ENCODE assay signal across 21 cellular contexts in genomic region chr6:35087361-35088280, GRCh38. TPM values are rescaled to one million over a fixed set of nuclear protein-coding genes. Genes with fewer than 3 reads are reported as not detected.
DNase-seq lines count a peak whose midpoint lies in the region; ATAC-seq and TF ChIP-seq lines count a peak whose summit lies in the region.
"Had no signal": no experiment of that assay in that cellular context is flagged by ENCODE, and none has a peak within 500 bp of the region (broad histone marks: within the 10 kb centered on the region; RNA-seq: fewer than 3 reads in every experiment).

No MANE protein-coding gene starts in this region.

- no peaks in the 10 kb centered on the region for H3K9me3 ChIP-seq in BLaER1 treated with 17β-estradiol and CSF1 and Interleukin-3, amounts not matched to agents 10 nM and 100 nM (replicated peaks in 1 of 11)
- no peaks in the 10 kb centered on the region for H3K9me3 ChIP-seq in Peyer's patch
- H3K9me3 ChIP-seq: vagina had no signal

- peaks cover 22 to 100% (median 63%) of the 10 kb centered on the region in 11 experiments; a peak in 21 of 22 replicates for H3K36me3 ChIP-seq in BLaER1 treated with 17β-estradiol and CSF1 and Interleukin-3, amounts not matched to agents 10 nM and 100 nM
- peaks cover 0 to 73% (median 0%) of the 10 kb centered on the region in 3 donors for H3K36me3 ChIP-seq in Peyer's patch

- H3K27ac ChIP-seq in BLaER1 treated with 17β-estradiol and CSF1 and Interleukin-3, amounts not matched to agents 10 nM and 100 nM, result peak overlapping the region in 5 of 11 experiments; percentile 14 to 38 (median 23); a peak in 7 of 22 replicates
- no peak overlapping the region for H3K27ac ChIP-seq in Peyer's patch
- H3K27ac ChIP-seq: cardiac muscle cell, vagina had no signal

- H3K27me3 Mint-ChIP-seq in osteocyte (ENCODE audit: unreplicated experiment), result no peaks in the 10 kb centered on the region
- H3K27me3 Mint-ChIP-seq in progenitor cell of endocrine pancreas, result no peaks in the 10 kb centered on the region
- H3K27me3 Mint-ChIP-seq: activated naive CD8-positive, alpha-beta T cell treated with anti-CD3 and anti-CD28 coated beads, Interleukin-2, amount 10 ng/mL, durations not matched to agents 7 days and 5 days; stimulated activated naive B cell treated with anti-CD40 and anti-IgM and Interleukin-4, amounts not matched to agents 10 μg/mL and 1 μg/mL and 100 μg/mL, for 72 hours had no signal

- peak overlapping the region in 4 of 11 experiments; percentile 29 to 46 (median 30); a peak in 2 of 22 replicates for H3K9ac ChIP-seq in BLaER1 treated with 17β-estradiol and CSF1 and Interleukin-3, amounts not matched to agents 10 nM and 100 nM

- H3K4me3 ChIP-seq in BLaER1 treated with 17β-estradiol and CSF1 and Interleukin-3, amounts not matched to agents 10 nM and 100 nM, result no peak overlapping the region
- H3K4me3 ChIP-seq in Peyer's patch, result no peak overlapping the region
- H3K4me3 ChIP-seq: cardiac muscle cell, smooth muscle cell, vagina had no signal

- H3K36me3 Mint-ChIP-seq in osteocyte (ENCODE audit: unreplicated experiment) (peaks cover 37% of the 10 kb centered on the region), progenitor cell of endocrine pancreas (ENCODE audit: insufficient read depth) (peaks cover 9% of the 10 kb centered on the region)
- H3K36me3 Mint-ChIP-seq: activated naive CD8-positive, alpha-beta T cell treated with anti-CD3 and anti-CD28 coated beads, Interleukin-2, amount 10 ng/mL, durations not matched to agents 7 days and 5 days had no signal

- no peak overlapping the region for H3K27ac Mint-ChIP-seq in osteocyte (ENCODE audit: unreplicated experiment)
- no peak overlapping the region for H3K27ac Mint-ChIP-seq in progenitor cell of endocrine pancreas
- H3K27ac Mint-ChIP-seq: activated naive CD8-positive, alpha-beta T cell treated with anti-CD3 and anti-CD28 coated beads, Interleukin-2, amount 10 ng/mL, durations not matched to agents 7 days and 5 days; T-helper 2 cell treated with Interferon-gamma antibody and Interleukin-4, amounts not matched to agents 5 μg/mL and 100 μg/mL, for 36 hours had no signal

- no peak for TF ChIP-seq POLR2A in Peyer's patch (IDR thresholded peaks at IDR 0.05)

- TF ChIP-seq CTCF in Peyer's patch (IDR thresholded peaks at IDR 0.05), result no peak
- TF ChIP-seq CTCF in osteocyte (IDR thresholded peaks at IDR 0.05), result no peak
- no peak for TF ChIP-seq CTCF in progenitor cell of endocrine pancreas (IDR thresholded peaks at IDR 0.05; ENCODE audit: unreplicated experiment)

- H3K4me1 ChIP-seq in BLaER1 treated with 17β-estradiol and CSF1 and Interleukin-3, amounts not matched to agents 10 nM and 100 nM, result peaks cover 0 to 40% (median 23%) of the 10 kb centered on the region in 10 experiments; a peak in 15 of 20 replicates
- H3K4me1 ChIP-seq in Peyer's patch, result peaks cover 0 to 24% (median 0%) of the 10 kb centered on the region in 4 donors

- no peaks in the 10 kb centered on the region for H3K9me3 Mint-ChIP-seq in osteocyte (ENCODE audit: unreplicated experiment)
- no peaks in the 10 kb centered on the region for H3K9me3 Mint-ChIP-seq in progenitor cell of endocrine pancreas (ENCODE audit: low read depth)
- H3K9me3 Mint-ChIP-seq: activated naive CD8-positive, alpha-beta T cell treated with anti-CD3 and anti-CD28 coated beads, Interleukin-2, amount 10 ng/mL, durations not matched to agents 7 days and 5 days; activated T-cell treated with anti-CD3 and anti-CD28 coated beads, Interleukin-2, amount 50 U/mL, for 4 hours; stimulated activated naive B cell treated with anti-CD40 and anti-IgM and Interleukin-4, amounts not matched to agents 10 μg/mL and 1 μg/mL and 100 μg/mL, for 72 hours; T-helper 2 cell treated with Interferon-gamma antibody and Interleukin-4, amounts not matched to agents 5 μg/mL and 100 μg/mL, for 36 hours had no signal

- H3K4me1 Mint-ChIP-seq in osteocyte (ENCODE audit: unreplicated experiment), result peaks cover 42% of the 10 kb centered on the region
- H3K4me1 Mint-ChIP-seq in progenitor cell of endocrine pancreas (ENCODE audit: low read depth), result peaks cover under 1% of the 10 kb centered on the region
- H3K4me1 Mint-ChIP-seq: stimulated activated naive B cell treated with anti-CD40 and anti-IgM and Interleukin-4, amounts not matched to agents 10 μg/mL and 1 μg/mL and 100 μg/mL, for 72 hours had no signal

- peak; percentile 52 for ATAC-seq in Right ventricle myocardium superior (ENCODE audit: poor library complexity)
- ATAC-seq in HG03354 (IDR thresholded peaks at IDR 0.05; ENCODE audit: poor library complexity, severe bottlenecking, unreplicated experiment), result no peak
- ATAC-seq: activated T-cell treated with anti-CD3 and anti-CD28 coated beads, Interleukin-2, amount 50 U/mL, for 4 hours had no signal

- peaks cover 0 to 20% (median 0%) of the 10 kb centered on the region in 11 experiments; a peak in 3 of 22 replicates for H4K20me1 ChIP-seq in BLaER1 treated with 17β-estradiol and CSF1 and Interleukin-3, amounts not matched to agents 10 nM and 100 nM

- H3K4me3 Mint-ChIP-seq in osteocyte (ENCODE audit: unreplicated experiment), result no peak overlapping the region
- no peak overlapping the region for H3K4me3 Mint-ChIP-seq in progenitor cell of endocrine pancreas (ENCODE audit: low read depth)
- H3K4me3 Mint-ChIP-seq: activated naive CD8-positive, alpha-beta T cell treated with anti-CD3 and anti-CD28 coated beads, Interleukin-2, amount 10 ng/mL, durations not matched to agents 7 days and 5 days; activated T-cell treated with anti-CD3 and anti-CD28 coated beads, Interleukin-2, amount 50 U/mL, for 4 hours; stimulated activated naive B cell treated with anti-CD40 and anti-IgM and Interleukin-4, amounts not matched to agents 10 μg/mL and 1 μg/mL and 100 μg/mL, for 72 hours; T-helper 2 cell treated with Interferon-gamma antibody and Interleukin-4, amounts not matched to agents 5 μg/mL and 100 μg/mL, for 36 hours had no signal

- H3K27me3 ChIP-seq in BLaER1 treated with 17β-estradiol and CSF1 and Interleukin-3, amounts not matched to agents 10 nM and 100 nM, result no peaks in the 10 kb centered on the region
- H3K27me3 ChIP-seq in Peyer's patch, result no peaks in the 10 kb centered on the region
- H3K27me3 ChIP-seq: cardiac muscle cell, vagina had no signal

- DNase-seq in Peyer's patch (peak; percentile 11 to 43 (median 42)), Right ventricle myocardium superior (no peak), osteocyte (ENCODE audit: extremely low spot score, unreplicated experiment) (peak; percentile 74), GM03348 (ENCODE audit: low spot score) (no peak), progenitor cell of endocrine pancreas (ENCODE audit: low spot score, unreplicated experiment) (no peak)
- no peak for DNase-seq in activated CD4-positive, alpha-beta T cell treated with anti-CD3 and anti-CD28 coated beads, Interleukin-2, amount 50 U/mL, for 1 hour
- DNase-seq: activated CD4-positive, alpha-beta T cell treated with anti-CD3 and anti-CD28 coated beads for 4 hours; activated naive CD8-positive, alpha-beta T cell treated with anti-CD3 and anti-CD28 coated beads, Interleukin-2, amount 10 ng/mL, durations not matched to agents 7 days and 5 days; activated T-cell treated with anti-CD3 and anti-CD28 coated beads, Interleukin-2, amount 50 U/mL, for 4 hours; NCI-H1105 treated with DMSO at 0.1 percent for 48 hours; SIG-M5; stimulated activated naive B cell treated with anti-CD40 and anti-IgM and Interleukin-4, amounts not matched to agents 10 μg/mL and 1 μg/mL and 100 μg/mL, for 72 hours had no signal

- intact Hi-C loops in Right ventricle myocardium superior (cut with DNase I), result no loop called here

- peak overlapping the region in 9 of 11 experiments; percentile 24 to 70 (median 60); a peak in 17 of 22 replicates for H3K4me2 ChIP-seq in BLaER1 treated with 17β-estradiol and CSF1 and Interleukin-3, amounts not matched to agents 10 nM and 100 nM
- H3K4me2 ChIP-seq: smooth muscle cell had no signal

RNA-seq across cellular contexts. Expression of gene TCP11, which starts 53.5 kb away (rescaled TPM):
- total RNA-seq in Peyer's patch (not detected), Right ventricle myocardium superior (not detected), osteocyte (0.43 TPM in 1 of 2 replicates, not detected in the other), progenitor cell of endocrine pancreas (not detected in 2 replicates)
- total RNA-seq: activated naive CD8-positive, alpha-beta T cell treated with anti-CD3 and anti-CD28 coated beads, Interleukin-2, amount 10 ng/mL, durations not matched to agents 7 days and 5 days; activated T-cell treated with anti-CD3 and anti-CD28 coated beads, Interleukin-2, amount 50 U/mL, for 4 hours; endothelial cell of umbilical vein; mononuclear cell; omental fat pad; smooth muscle cell; vagina had no signal

Comparison
In these comparisons a context has a peak if more than half of its experiments do, and no peak if none do; other contexts are left out.
1. DNase-seq: peak in Peyer's patch (3 of 3) and osteocyte (single experiment); none in Right ventricle myocardium superior (single experiment), GM03348 (single experiment), progenitor cell of endocrine pancreas (single experiment) and activated CD4-positive, alpha-beta T cell treated with anti-CD3 and anti-CD28 coated beads, Interleukin-2, amount 50 U/mL, for 1 hour (single experiment).